Comparison of ENCODE assay signal across 18 cellular contexts in genomic region chr2:241177526-241177925, GRCh38.
"Had no signal": no experiment of that assay in that cellular context is flagged by ENCODE, and none has a peak within 500 bp of the region (broad histone marks: within the 10 kb centered on the region; RNA-seq: fewer than 3 reads in every experiment).

No MANE protein-coding gene starts in this region.

- H3K9ac ChIP-seq: SK-N-SH had no signal

- H3K27me3 ChIP-seq: MG63 had no signal

- H3K4me2 ChIP-seq: SK-N-SH had no signal

- H3K4me3 ChIP-seq: MG63 had no signal

- DNase-seq: IMR-90, Karpas-422, KG1, MG63, NCI-H1092 treated with DMSO at 0.1 percent for 48 hours, NCI-H1436, NCI-H187, NCI-H2029, NCI-H2081 treated with DMSO at 0.1 percent for 48 hours, NCI-H2171, NCI-H226, NCI-H510A, NCI-H524 treated with DMSO at 0.1 percent for 48 hours, NCI-H69, NCI-H774, RPMI8226, SHP77, SK-N-SH had no signal

- H3K9me3 ChIP-seq: MG63, SK-N-SH had no signal
